Comparison of ENCODE assay signal across 30 cellular contexts in the genomic region with DNA sequence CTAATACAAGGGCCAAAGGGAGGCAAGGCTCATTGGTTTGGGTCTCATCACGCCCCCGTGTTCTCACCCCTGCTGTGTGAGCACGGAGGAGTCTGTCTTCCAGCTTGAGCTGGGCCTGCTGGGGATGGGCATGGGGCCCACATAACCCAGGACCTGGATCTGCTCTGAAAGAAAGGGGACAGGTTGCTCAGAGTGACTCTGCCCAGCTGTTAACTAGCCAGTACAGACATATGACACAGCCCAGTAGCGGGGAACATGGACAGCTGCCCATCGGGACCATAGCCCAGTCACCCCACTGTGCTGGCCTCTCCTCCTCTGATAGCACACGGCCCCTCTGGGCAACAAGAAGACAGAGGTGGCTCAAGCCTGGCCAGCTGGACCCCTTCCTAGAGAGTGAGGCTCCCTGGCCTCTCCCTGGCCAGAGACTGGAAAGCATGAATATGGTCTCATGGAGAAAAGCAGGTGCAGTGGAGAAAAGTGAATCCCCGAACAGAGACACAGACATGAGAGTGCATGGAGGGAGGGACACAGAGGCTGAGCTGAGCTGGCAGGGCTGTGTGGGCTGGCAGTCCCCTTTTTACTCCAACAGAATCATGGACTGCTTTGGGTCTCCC.
"Had no signal": no experiment of that assay in that cellular context is flagged by ENCODE, and none has a peak within 500 bp of the region (broad histone marks: within the 10 kb centered on the region; RNA-seq: fewer than 3 reads in every experiment).

No MANE protein-coding gene starts in this region.

- H3K9me3 ChIP-seq: left lung, lower lobe of right lung, pancreas, psoas muscle, right atrium auricular region, right lobe of liver, tibial nerve, upper lobe of left lung, vagina had no signal

- DNase-seq: hypothalamus; immature natural killer cell; kidney; lower lobe of right lung; mammary epithelial cell; mesenchymal stem cell; naive B cell; natural killer cell; nephron progenitor cell; pancreas; psoas muscle; stimulated activated CD4-positive, alpha-beta T cell treated with anti-CD3 and anti-CD28 coated beads, Interleukin-1b, Interleukin-23, amount 100 ng/mL, for 48 hours; stimulated activated CD4-positive, alpha-beta T cell treated with anti-CD3 and anti-CD28 coated beads, Interleukin-2, amount 100 ng/mL, for 48 hours; stimulated activated CD4-positive, alpha-beta T cell treated with anti-CD3 and anti-CD28 coated beads, Interleukin-4, amount 100 ng/mL, for 4 hours; stimulated activated CD8-positive, alpha-beta memory T cell treated with anti-CD3 and anti-CD28 coated beads, Interleukin-4, amount 100 ng/mL, for 48 hours; stimulated activated naive CD4-positive, alpha-beta T cell treated with Interleukin-2 at 50 U/mL for 16 hours; stimulated activated naive CD8-positive, alpha-beta T cell treated with anti-CD3 and anti-CD28 coated beads, Interleukin-15, amount 100 ng/mL, for 72 hours; substantia nigra; upper lobe of left lung had no signal

- ATAC-seq: left colon; left lung; lower lobe of right lung; natural killer cell; pancreas; psoas muscle; right lobe of liver; stimulated activated memory B cell treated with anti-CD40 and anti-IgM and Interleukin-4, amounts not matched to agents 10 μg/mL and 1 μg/mL and 100 μg/mL, for 72 hours; stimulated activated naive CD8-positive, alpha-beta T cell treated with anti-CD3 and anti-CD28 coated beads, Interleukin-15, amount 100 ng/mL, for 72 hours had no signal

- H3K4me3 ChIP-seq: left lung, lower lobe of right lung, neural progenitor cell, pancreas, psoas muscle, right atrium auricular region, right lobe of liver, smooth muscle cell, tibial nerve, upper lobe of left lung, vagina had no signal

- H3K4me3 Mint-ChIP-seq: immature natural killer cell; mesothelial cell of epicardium; naive B cell; natural killer cell; nephron progenitor cell; stimulated activated memory B cell treated with anti-CD40 and anti-IgM and Interleukin-4, amounts not matched to agents 10 μg/mL and 1 μg/mL and 100 μg/mL, for 72 hours; stimulated activated naive CD8-positive, alpha-beta T cell treated with anti-CD3 and anti-CD28 coated beads, Interleukin-15, amount 100 ng/mL, for 72 hours had no signal

- H3K27ac Mint-ChIP-seq: immature natural killer cell; mesothelial cell of epicardium; naive B cell; natural killer cell; nephron progenitor cell; neural progenitor cell; stimulated activated memory B cell treated with anti-CD40 and anti-IgM and Interleukin-4, amounts not matched to agents 10 μg/mL and 1 μg/mL and 100 μg/mL, for 72 hours; stimulated activated naive CD8-positive, alpha-beta T cell treated with anti-CD3 and anti-CD28 coated beads, Interleukin-15, amount 100 ng/mL, for 72 hours had no signal

- H3K36me3 ChIP-seq: left lung, lower lobe of right lung, neural progenitor cell, pancreas, right atrium auricular region, right lobe of liver, tibial nerve, upper lobe of left lung, vagina had no signal

- FAIRE-seq: islet of Langerhans, kidney, pancreas had no signal

- H3K4me1 Mint-ChIP-seq: immature natural killer cell; natural killer cell; neural progenitor cell; stimulated activated memory B cell treated with anti-CD40 and anti-IgM and Interleukin-4, amounts not matched to agents 10 μg/mL and 1 μg/mL and 100 μg/mL, for 72 hours; stimulated activated naive CD8-positive, alpha-beta T cell treated with anti-CD3 and anti-CD28 coated beads, Interleukin-15, amount 100 ng/mL, for 72 hours had no signal

- H3K9me3 Mint-ChIP-seq: immature natural killer cell; natural killer cell; nephron progenitor cell; stimulated activated naive CD8-positive, alpha-beta T cell treated with anti-CD3 and anti-CD28 coated beads, Interleukin-15, amount 100 ng/mL, for 72 hours had no signal

- H3K36me3 Mint-ChIP-seq: immature natural killer cell; mesothelial cell of epicardium; naive B cell; natural killer cell; stimulated activated memory B cell treated with anti-CD40 and anti-IgM and Interleukin-4, amounts not matched to agents 10 μg/mL and 1 μg/mL and 100 μg/mL, for 72 hours had no signal

- H3K9ac ChIP-seq: neural progenitor cell had no signal

- H3K27ac ChIP-seq: left lung, lower lobe of right lung, neural progenitor cell, pancreas, psoas muscle, right atrium auricular region, right lobe of liver, tibial nerve, upper lobe of left lung, vagina had no signal

- H2AFZ ChIP-seq: neural progenitor cell had no signal

- H3K4me2 ChIP-seq: neural progenitor cell, smooth muscle cell had no signal

- H3K27me3 ChIP-seq: neural progenitor cell, pancreas, right atrium auricular region, right lobe of liver, tibial nerve, upper lobe of left lung, vagina had no signal

- H3K4me1 ChIP-seq: left lung, lower lobe of right lung, pancreas, psoas muscle, right atrium auricular region, right lobe of liver, tibial nerve, upper lobe of left lung, vagina had no signal
